In genomic region chr6:144661101-144661806, GRCh38 we compare ENCODE assay signal across 10 cellular contexts.
DNase-seq lines count a peak whose midpoint lies in the region; ATAC-seq, FAIRE-seq and TF ChIP-seq lines count a peak whose summit lies in the region.
"Had no signal": no experiment of that assay in that cellular context is flagged by ENCODE, and none has a peak within 500 bp of the region (broad histone marks: within the 10 kb centered on the region; RNA-seq: fewer than 3 reads in every experiment).

No MANE protein-coding gene starts in this region.

- H3K4me3 ChIP-seq in A549 (0 out of 3 replicates have a peak overlapping the region, but pooled peaks have one; percentile 14), HUES64 (ENCODE audit: low read length) (peak overlapping the region; percentile 24), kidney epithelial cell (ENCODE audit: low read depth, low read length) (peak overlapping the region; percentile 28)
- H3K4me3 ChIP-seq: prostate gland had no signal

- H3K4me3 Mint-ChIP-seq in activated B cell treated with CpG ODN at 0.5 μM for 24 hours, result no peak overlapping the region
- H3K4me3 Mint-ChIP-seq in activated CD8-positive, alpha-beta T cell treated with anti-CD3 and anti-CD28 coated beads, Interleukin-2, amount 10 ng/mL, durations not matched to agents 7 days and 5 days, result no peak overlapping the region

- POLR2A ChIA-PET in A549 (lab: Yijun Ruan, JAX) (interaction anchor here (0.6 kb wide), 1 partner anchor 1042 kb away, joined by 8 read pairs; no protein-coding TSS in a partner anchor), activated B cell treated with CpG ODN at 0.5 μM for 24 hours (lab: Charles Lee) (no interaction called here)
- POLR2A ChIA-PET in activated CD8-positive, alpha-beta T cell treated with anti-CD3 and anti-CD28 coated beads, Interleukin-2, amount 10 ng/mL, durations not matched to agents 7 days and 5 days (lab: Charles Lee), result no interaction called here

- TF ChIP-seq POLR2A in A549 (IDR thresholded peaks at IDR 0.05; ENCODE audit: low read length), result no peak

- H3K4me1 Mint-ChIP-seq in activated B cell treated with CpG ODN at 0.5 μM for 24 hours, result peaks cover 73% of the 10 kb centered on the region
- H3K4me1 Mint-ChIP-seq in activated CD8-positive, alpha-beta T cell treated with anti-CD3 and anti-CD28 coated beads, Interleukin-2, amount 10 ng/mL, durations not matched to agents 7 days and 5 days (ENCODE audit: low read depth), result peaks cover 35% of the 10 kb centered on the region

- H3K4me2 ChIP-seq in A549, result peak overlapping the region; percentile 60

- H3K9me3 Mint-ChIP-seq in activated B cell treated with CpG ODN at 0.5 μM for 24 hours, result no peaks in the 10 kb centered on the region
- H3K9me3 Mint-ChIP-seq in activated CD8-positive, alpha-beta T cell treated with anti-CD3 and anti-CD28 coated beads, Interleukin-2, amount 10 ng/mL, durations not matched to agents 7 days and 5 days (ENCODE audit: insufficient read depth), result no peaks in the 10 kb centered on the region

- H3K27me3 Mint-ChIP-seq in activated B cell treated with CpG ODN at 0.5 μM for 24 hours, result no peaks in the 10 kb centered on the region
- H3K27me3 Mint-ChIP-seq in activated CD8-positive, alpha-beta T cell treated with anti-CD3 and anti-CD28 coated beads, Interleukin-2, amount 10 ng/mL, durations not matched to agents 7 days and 5 days (ENCODE audit: low read depth), result no peaks in the 10 kb centered on the region

- CTCF ChIA-PET in A549 (lab: Yijun Ruan, JAX), result interaction anchor here (1.0 kb wide), 1 partner anchor 12 kb away, joined by 3 read pairs; no protein-coding TSS in a partner anchor
- CTCF ChIA-PET in activated B cell treated with CpG ODN at 0.5 μM for 24 hours (lab: Charles Lee), result no interaction called here
- CTCF ChIA-PET in activated CD8-positive, alpha-beta T cell treated with anti-CD3 and anti-CD28 coated beads, Interleukin-2, amount 10 ng/mL, durations not matched to agents 7 days and 5 days (lab: Charles Lee), result no interaction called here

- TF ChIP-seq RAD21 in A549 (conservative IDR thresholded peaks at IDR 0.05 in 1 of 2, IDR thresholded peaks at IDR 0.05 in 1 of 2), result no peak

- no peak for TF ChIP-seq EP300 in A549 (IDR thresholded peaks at IDR 0.05)

- intact Hi-C loops in activated B cell treated with CpG ODN at 0.5 μM for 24 hours (cut with micrococcal nuclease), result no loop called here

- H3K27ac ChIP-seq in A549 (peak overlapping the region; percentile 41 to 79; a peak in 5 of 6 replicates), HUES64 (ENCODE audit: low read depth, low read length) (peak overlapping the region; percentile 19; the same call in 1 of the 2 replicates)
- H3K27ac ChIP-seq: prostate gland had no signal

- H3K27me3 ChIP-seq in HUES64 (ENCODE audit: insufficient read depth, low read length) (no peaks in the 10 kb centered on the region; the same call in 1 of the 2 replicates), kidney epithelial cell (ENCODE audit: control insufficient read depth, insufficient read depth, low read length) (no peaks in the 10 kb centered on the region)

- WGBS in A549 (ENCODE audit: missing lambda C conversion rate), result 20% methylated on average over 8 of the region's 8 CpGs
- 39% methylated on average over 8 of the region's 8 CpGs for WGBS in HUES64

- peaks cover 56% of the 10 kb centered on the region for H3K4me1 ChIP-seq in A549
- peaks cover 69% of the 10 kb centered on the region for H3K4me1 ChIP-seq in HUES64 (ENCODE audit: insufficient read depth, low read length)
- H3K4me1 ChIP-seq: prostate gland had no signal

- DNase-seq in A549 (ENCODE audit: low read depth in 1 of 2, low spot score in 1 of 2) (peak in 1 of 2 experiments; percentile 51), activated B cell treated with CpG ODN at 0.5 μM for 24 hours (no peak), kidney epithelial cell (ENCODE audit: low read depth) (peak; percentile 14), SHP77 (lab: John Stamatoyannopoulos, UW) (no peak)
- no peak for DNase-seq in activated CD8-positive, alpha-beta T cell treated with anti-CD3 and anti-CD28 coated beads, Interleukin-2, amount 10 ng/mL, durations not matched to agents 7 days and 5 days
- DNase-seq: activated gamma-delta T cell had no signal

- H3K27ac Mint-ChIP-seq in activated B cell treated with CpG ODN at 0.5 μM for 24 hours, result peak overlapping the region; percentile 0
- no peak overlapping the region for H3K27ac Mint-ChIP-seq in activated CD8-positive, alpha-beta T cell treated with anti-CD3 and anti-CD28 coated beads, Interleukin-2, amount 10 ng/mL, durations not matched to agents 7 days and 5 days

- peak; percentile 75 to 84 for ATAC-seq in A549
- no peak for ATAC-seq in activated B cell treated with CpG ODN at 0.5 μM for 24 hours (ENCODE audit: low read depth)
- ATAC-seq in activated CD8-positive, alpha-beta T cell treated with anti-CD3 and anti-CD28 coated beads, Interleukin-2, amount 10 ng/mL, durations not matched to agents 7 days and 5 days, result no peak
- no peak for ATAC-seq in GM21619 (IDR thresholded peaks at IDR 0.05; ENCODE audit: unreplicated experiment)
- no peak for ATAC-seq in activated CD4-positive, CD25-positive, alpha-beta regulatory T cell treated with anti-CD3 and anti-CD28 coated beads, Interleukin-2, amount 50 U/mL, for 24 hours

- H3K9me3 ChIP-seq in A549, result no peaks in the 10 kb centered on the region
- no peaks in the 10 kb centered on the region for H3K9me3 ChIP-seq in HUES64 (ENCODE audit: insufficient read depth, low read depth, low read length)
- H3K9me3 ChIP-seq: prostate gland had no signal

- H3K36me3 ChIP-seq in HUES64 (ENCODE audit: insufficient read depth, low read length), result no peaks in the 10 kb centered on the region
- no peaks in the 10 kb centered on the region for H3K36me3 ChIP-seq in kidney epithelial cell (ENCODE audit: control insufficient read depth, insufficient read depth, low read length)
- H3K36me3 ChIP-seq: prostate gland had no signal

- no peak overlapping the region for H3K9ac ChIP-seq in HUES64 (ENCODE audit: low read depth, low read length)

- H3K36me3 Mint-ChIP-seq in activated B cell treated with CpG ODN at 0.5 μM for 24 hours (ENCODE audit: low read depth), result peaks cover 3% of the 10 kb centered on the region
- peaks cover 11% of the 10 kb centered on the region for H3K36me3 Mint-ChIP-seq in activated CD8-positive, alpha-beta T cell treated with anti-CD3 and anti-CD28 coated beads, Interleukin-2, amount 10 ng/mL, durations not matched to agents 7 days and 5 days (ENCODE audit: low read depth)

- no peak for FAIRE-seq in A549 (lab: Jason Lieb, UNC)

- TF ChIP-seq CTCF in A549 (IDR thresholded peaks at IDR 0.05), result no peak
- no peak for TF ChIP-seq CTCF in activated B cell treated with CpG ODN at 0.5 μM for 24 hours (IDR thresholded peaks at IDR 0.05)
- no peak for TF ChIP-seq CTCF in kidney epithelial cell (IDR thresholded peaks at IDR 0.05; ENCODE audit: insufficient read depth, low read length, poor library complexity, severe bottlenecking)

TF ChIP-seq in A549, 52 proteins besides CTCF, POLR2A, EP300 and RAD21:
- no peak for TF ChIP-seq RCOR1 (IDR thresholded peaks at IDR 0.05; ENCODE audit: low read depth, low read length)
- TF ChIP-seq POLR2AphosphoS2 (conservative IDR thresholded peaks at IDR 0.05; ENCODE audit: low read length), result no peak
- no peak for TF ChIP-seq HOXA7 (CRISPR knock-in tag; IDR thresholded peaks at IDR 0.05)
- no peak for TF ChIP-seq JUN (IDR thresholded peaks at IDR 0.05)
- no peak for TF ChIP-seq NR3C1 (IDR thresholded peaks at IDR 0.05)
- TF ChIP-seq HMGXB4 (CRISPR knock-in tag; IDR thresholded peaks at IDR 0.05; ENCODE audit: borderline replicate concordance), result no peak

Comparison
In these comparisons a context has a peak if more than half of its experiments do, and no peak if none do; other contexts are left out.
1. ATAC-seq: peak in A549 (2 of 2); none in activated B cell treated with CpG ODN at 0.5 μM for 24 hours (single experiment), activated CD8-positive, alpha-beta T cell treated with anti-CD3 and anti-CD28 coated beads, Interleukin-2, amount 10 ng/mL, durations not matched to agents 7 days and 5 days (single experiment), GM21619 (single experiment) and activated CD4-positive, CD25-positive, alpha-beta regulatory T cell treated with anti-CD3 and anti-CD28 coated beads, Interleukin-2, amount 50 U/mL, for 24 hours (0 of 2).
2. Peak in every context shown above with its lines, with median percentiles within 50 percentile points of each other: H3K4me3 ChIP-seq.